In genomic region chr5:138439537-138440225, GRCh38 we compare ENCODE assay signal across 9 cellular contexts. TPM values are rescaled to one million over a fixed set of nuclear protein-coding genes. Genes with fewer than 3 reads are reported as not detected.
DNase-seq lines count a peak whose midpoint lies in the region; ATAC-seq and TF ChIP-seq lines count a peak whose summit lies in the region.
"Had no signal": no experiment of that assay in that cellular context is flagged by ENCODE, and none has a peak within 500 bp of the region (broad histone marks: within the 10 kb centered on the region; RNA-seq: fewer than 3 reads in every experiment).

No MANE protein-coding gene starts in this region.

- no peak overlapping the region for H3K27ac ChIP-seq in foreskin keratinocyte
- H3K27ac ChIP-seq: 22Rv1 had no signal

- intact Hi-C loops in sciatic nerve (cut with DNase I) = no loop called here

- peaks cover 8% of the 10 kb centered on the region for H3K27me3 ChIP-seq in foreskin keratinocyte

- peak; percentile 49 for DNase-seq in DMS 273 (lab: John Stamatoyannopoulos, UW; ENCODE audit: unreplicated experiment)
- no peak for DNase-seq in DMS 273 treated with DMSO at 0.1 percent for 48 hours (lab: John Stamatoyannopoulos, UW)
- DNase-seq in foreskin keratinocyte = no peak
- peak; percentile 59 for DNase-seq in sciatic nerve (ENCODE audit: low spot score)
- DNase-seq in NCI-H524 treated with DMSO at 0.1 percent for 48 hours (lab: John Stamatoyannopoulos, UW) = no peak
- no peak for DNase-seq in dermis blood vessel endothelial cell

- TF ChIP-seq CTCF in foreskin keratinocyte (conservative IDR thresholded peaks at IDR 0.05) = no peak

- peak; percentile 70 for ATAC-seq in SK-N-SH treated with all-trans-retinoic acid at 6 μM for 48 hours
- ATAC-seq in foreskin keratinocyte = peak; percentile 5
- ATAC-seq in sciatic nerve = peak; percentile 31
- no peak for ATAC-seq in HG03460 (IDR thresholded peaks at IDR 0.05; ENCODE audit: unreplicated experiment)

- no peaks in the 10 kb centered on the region for H3K4me1 ChIP-seq in foreskin keratinocyte

TF ChIP-seq in SK-N-SH treated with all-trans-retinoic acid at 6 μM for 48 hours, 23 proteins besides CTCF, POLR2A, EP300 and RAD21:
- no peak for TF ChIP-seq POU6F1 (CRISPR knock-in tag; IDR thresholded peaks at IDR 0.05; ENCODE audit: borderline replicate concordance, low read depth)
- TF ChIP-seq PATZ1 (CRISPR knock-in tag; IDR thresholded peaks at IDR 0.05; ENCODE audit: borderline replicate concordance) = no peak
- TF ChIP-seq ARNTL (CRISPR knock-in tag; IDR thresholded peaks at IDR 0.05; ENCODE audit: borderline replicate concordance, low read depth) = no peak
- TF ChIP-seq TCF4 (CRISPR knock-in tag; IDR thresholded peaks at IDR 0.05; ENCODE audit: borderline replicate concordance) = no peak
- TF ChIP-seq SNAI2 (CRISPR knock-in tag; IDR thresholded peaks at IDR 0.05) = no peak
- no peak for TF ChIP-seq BACH2 (CRISPR knock-in tag; IDR thresholded peaks at IDR 0.05; ENCODE audit: borderline replicate concordance)
- TF ChIP-seq ZNF8 (CRISPR knock-in tag; IDR thresholded peaks at IDR 0.05) = no peak
- no peak for TF ChIP-seq ZNF565 (CRISPR knock-in tag; conservative IDR thresholded peaks at IDR 0.05; ENCODE audit: low read depth)
- TF ChIP-seq ZFP30 (CRISPR knock-in tag; IDR thresholded peaks at IDR 0.05) = no peak
- TF ChIP-seq GLIS3 (CRISPR knock-in tag; IDR thresholded peaks at IDR 0.05) = no peak
- no peak for TF ChIP-seq TSHZ2 (CRISPR knock-in tag; IDR thresholded peaks at IDR 0.05)
- no peak for TF ChIP-seq TOX (CRISPR knock-in tag; IDR thresholded peaks at IDR 0.05; ENCODE audit: borderline replicate concordance)
- no peak for TF ChIP-seq ZFP3 (CRISPR knock-in tag; IDR thresholded peaks at IDR 0.05)
- TF ChIP-seq ZNF70 (CRISPR knock-in tag; IDR thresholded peaks at IDR 0.05) = no peak
- no peak for TF ChIP-seq ESRRG (CRISPR knock-in tag; IDR thresholded peaks at IDR 0.05)
- TF ChIP-seq ZC3H10 (CRISPR knock-in tag; IDR thresholded peaks at IDR 0.05) = no peak
- no peak for TF ChIP-seq RARB (CRISPR knock-in tag; IDR thresholded peaks at IDR 0.05)
- TF ChIP-seq CREB5 (CRISPR knock-in tag; IDR thresholded peaks at IDR 0.05; ENCODE audit: low read depth) = no peak
TF ChIP-seq in SK-N-SH treated with all-trans-retinoic acid at 6 μM for 48 hours: peak in this region for 0.

RNA-seq across cellular contexts. Expression of gene REEP2, which starts 0.8 kb away (rescaled TPM):
- 3.0 TPM in 2 replicates for total RNA-seq in foreskin keratinocyte
- polyA plus RNA-seq in foreskin keratinocyte = 3.8 and 4.5 TPM in 2 replicates
- total RNA-seq in sciatic nerve = 5.3 TPM
- 0.68 and 1.5 TPM in 2 replicates for total RNA-seq in dermis blood vessel endothelial cell

RNA-seq across cellular contexts. Expression of gene EGR1, which starts 25.6 kb away (rescaled TPM):
- 19.5 and 20.4 TPM in 2 replicates for total RNA-seq in foreskin keratinocyte
- polyA plus RNA-seq in foreskin keratinocyte = 18.1 and 27.6 TPM in 2 replicates
- 137 TPM for total RNA-seq in sciatic nerve
- 0.93 and 4.8 TPM in 2 replicates for total RNA-seq in dermis blood vessel endothelial cell

Comparison
In these comparisons a context has a peak if more than half of its experiments do, and no peak if none do; other contexts are left out.
1. DNase-seq: peak in DMS 273 (single experiment) and sciatic nerve (single experiment); none in DMS 273 treated with DMSO at 0.1 percent for 48 hours (single experiment), foreskin keratinocyte (0 of 2), NCI-H524 treated with DMSO at 0.1 percent for 48 hours (single experiment) and dermis blood vessel endothelial cell (single experiment).